10 cellular contexts compared by ENCODE assay signal in the genomic region with DNA sequence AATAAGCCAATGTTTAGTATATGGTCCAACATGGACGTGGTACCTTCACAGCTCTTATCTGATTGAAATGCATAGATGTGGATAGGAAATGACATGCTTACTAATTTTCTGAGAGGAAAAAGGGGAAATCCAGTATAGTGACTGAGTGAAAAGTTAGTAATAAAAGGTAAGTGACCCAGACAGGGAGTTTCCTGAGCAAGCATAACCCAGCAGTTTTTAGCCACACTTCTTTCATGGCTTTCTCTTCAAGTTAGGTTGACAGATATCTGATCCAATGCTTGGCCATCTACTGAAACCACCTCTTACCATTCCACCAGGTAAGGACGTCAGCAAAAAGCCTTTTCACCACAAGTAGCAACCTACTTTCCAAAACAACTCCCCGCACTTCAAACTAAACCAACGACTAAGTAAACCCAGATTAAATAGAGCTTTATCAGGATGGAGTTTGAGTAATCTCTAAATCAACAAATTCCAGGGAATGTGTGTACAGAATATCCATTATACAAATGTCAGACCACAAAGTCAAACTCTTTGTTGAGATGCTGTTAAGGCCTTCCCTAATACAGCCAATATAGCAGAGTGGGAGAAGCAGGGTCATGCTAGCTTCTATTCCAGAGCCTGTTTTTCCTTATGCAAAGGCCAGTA.
A peak's percentile ranks its signal among the peaks of the same experiment; 100 is the strongest.
DNase-seq lines count a peak whose midpoint lies in the region; ATAC-seq and TF ChIP-seq lines count a peak whose summit lies in the region.
"Had no signal": no experiment of that assay in that cellular context is flagged by ENCODE, and none has a peak within 500 bp of the region (broad histone marks: within the 10 kb centered on the region; RNA-seq: fewer than 3 reads in every experiment).

No MANE protein-coding gene starts in this region.

- no peak for DNase-seq in CD4-positive, alpha-beta T cell
- peak in 2 of 3 donors; percentile 10 to 13 for DNase-seq in T-helper 17 cell
- no peak for DNase-seq in mucosa of gallbladder (ENCODE audit: low spot score)
- no peak for DNase-seq in uterus
- DNase-seq in middle frontal gyrus (ENCODE audit: extremely low spot score, low spot score): no peak
- no peak for DNase-seq in NCI-H2081 (lab: John Stamatoyannopoulos, UW)
- DNase-seq: KBM-7 had no signal

- H3K4me3 ChIP-seq in uterus: no peak overlapping the region

- no peaks in the 10 kb centered on the region for H3K36me3 Mint-ChIP-seq in CD4-positive, alpha-beta T cell (ENCODE audit: low read depth)
- no peaks in the 10 kb centered on the region for H3K36me3 Mint-ChIP-seq in T-helper 17 cell (ENCODE audit: low read depth)

- TF ChIP-seq POLR2A in uterus (IDR thresholded peaks at IDR 0.05): no peak

- peak overlapping the region; percentile 34 for H3K27ac Mint-ChIP-seq in CD4-positive, alpha-beta T cell
- peak overlapping the region; percentile 44 for H3K27ac Mint-ChIP-seq in T-helper 17 cell

- peak; percentile 87 for ATAC-seq in CD4-positive, alpha-beta T cell (ENCODE audit: poor library complexity)
- peak; percentile 24 for ATAC-seq in GM18508 (IDR thresholded peaks at IDR 0.05; ENCODE audit: insufficient read depth, unreplicated experiment)
- peak; percentile 64 for ATAC-seq in HG02642 (IDR thresholded peaks at IDR 0.05; ENCODE audit: poor library complexity, unreplicated experiment)
- ATAC-seq in T-helper 17 cell: peak; percentile 94

- H3K4me3 Mint-ChIP-seq in CD4-positive, alpha-beta T cell: no peak overlapping the region
- H3K4me3 Mint-ChIP-seq in T-helper 17 cell: peak overlapping the region; percentile 52

- H3K4me1 Mint-ChIP-seq in CD4-positive, alpha-beta T cell (ENCODE audit: low read depth): peaks cover 14% of the 10 kb centered on the region
- H3K4me1 Mint-ChIP-seq in T-helper 17 cell: peaks cover 31% of the 10 kb centered on the region

- CTCF ChIA-PET in CD4-positive, alpha-beta T cell (lab: Charles Lee): interaction anchor here (0.6 to 2.2 kb wide), 6 partner anchors 17 to 391 kb away, joined by 3 to 8 read pairs (median 3); no protein-coding TSS in a partner anchor

- no peaks in the 10 kb centered on the region for H3K36me3 ChIP-seq in uterus

- no peaks in the 10 kb centered on the region for H3K27me3 Mint-ChIP-seq in CD4-positive, alpha-beta T cell
- no peaks in the 10 kb centered on the region for H3K27me3 Mint-ChIP-seq in T-helper 17 cell

- POLR2A ChIA-PET in CD4-positive, alpha-beta T cell (lab: Charles Lee): interaction anchor here (1.0 kb wide), 1 partner anchor 59 kb away, joined by 3 read pairs; no protein-coding TSS in a partner anchor

- TF ChIP-seq CTCF in CD4-positive, alpha-beta T cell (IDR thresholded peaks at IDR 0.05): no peak
- TF ChIP-seq CTCF in uterus (IDR thresholded peaks at IDR 0.05): no peak

- intact Hi-C loops in CD4-positive, alpha-beta T cell (cut with DNase I, micrococcal nuclease): no loop called here
- intact Hi-C loops in uterus (cut with DNase I; ENCODE audit: low total_unique reads): no loop called here

- H3K27ac ChIP-seq in CD4-positive, alpha-beta T cell (ENCODE audit: low read depth, low read length): no peak overlapping the region
- no peak overlapping the region for H3K27ac ChIP-seq in uterus
- H3K27ac ChIP-seq: VCaP had no signal

- H3K9me3 ChIP-seq in CD4-positive, alpha-beta T cell (ENCODE audit: control insufficient read depth, low read length): no peaks in the 10 kb centered on the region
- H3K9me3 ChIP-seq in T-helper 17 cell (ENCODE audit: control insufficient read depth, low read length, poor library complexity, severe bottlenecking) (no peaks in the 10 kb centered on the region), uterus (no peaks in the 10 kb centered on the region)

- H3K4me1 ChIP-seq in uterus: no peaks in the 10 kb centered on the region

- no peaks in the 10 kb centered on the region for H3K27me3 ChIP-seq in CD4-positive, alpha-beta T cell (ENCODE audit: control insufficient read depth, insufficient read depth, low read length)
- no peaks in the 10 kb centered on the region for H3K27me3 ChIP-seq in uterus

- H3K9me3 Mint-ChIP-seq in CD4-positive, alpha-beta T cell: no peaks in the 10 kb centered on the region

Comparison
In these comparisons a context has a peak if more than half of its experiments do, and no peak if none do; other contexts are left out.
1. ATAC-seq: peak in every context shown above with its lines; median percentile 94 in T-helper 17 cell; 87 in CD4-positive, alpha-beta T cell; 64 in HG02642; 24 in GM18508.
2. DNase-seq: peak in T-helper 17 cell (2 of 3); none in CD4-positive, alpha-beta T cell (0 of 10), mucosa of gallbladder (single experiment), uterus (0 of 2), middle frontal gyrus (single experiment) and NCI-H2081 (0 of 2).